Comparison of ENCODE assay signal across 8 cellular contexts in the genomic region with DNA sequence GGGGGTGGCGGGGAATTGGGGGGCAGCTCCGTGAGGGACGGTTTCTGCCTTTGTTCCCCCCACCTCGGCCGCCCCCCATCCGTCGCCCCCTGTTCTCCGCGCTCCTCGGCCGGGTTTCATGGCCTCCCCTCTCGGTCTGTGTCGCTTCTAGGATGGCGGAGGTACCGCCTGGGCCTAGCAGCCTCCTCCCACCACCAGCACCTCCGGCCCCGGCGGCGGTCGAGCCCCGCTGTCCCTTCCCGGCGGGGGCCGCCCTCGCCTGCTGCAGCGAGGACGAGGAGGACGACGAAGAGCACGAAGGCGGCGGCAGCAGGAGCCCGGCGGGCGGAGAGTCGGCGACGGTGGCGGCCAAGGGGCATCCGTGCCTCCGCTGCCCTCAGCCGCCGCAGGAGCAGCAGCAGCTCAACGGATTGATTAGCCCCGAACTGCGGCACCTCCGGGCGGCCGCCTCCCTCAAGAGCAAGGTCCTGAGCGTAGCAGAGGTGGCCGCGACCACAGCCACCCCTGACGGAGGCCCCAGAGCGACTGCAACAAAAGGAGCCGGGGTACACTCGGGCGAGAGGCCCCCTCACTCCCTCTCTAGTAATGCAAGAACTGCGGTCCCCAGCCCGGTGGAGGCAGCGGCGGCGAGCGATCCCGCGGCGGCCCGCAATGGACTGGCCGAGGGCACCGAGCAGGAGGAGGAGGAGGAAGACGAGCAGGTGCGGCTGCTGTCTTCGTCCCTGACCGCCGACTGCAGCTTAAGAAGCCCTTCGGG. TPM values are rescaled to one million over a fixed set of nuclear protein-coding genes. Genes with fewer than 3 reads are reported as not detected.
DNase-seq lines count a peak whose midpoint lies in the region; TF ChIP-seq lines count a peak whose summit lies in the region.

No MANE protein-coding gene starts in this region.

- H3K79me2 ChIP-seq in MM.1S (ENCODE audit: low read length), result peaks cover 25% of the 10 kb centered on the region

- peak overlapping the region; percentile 83 for H3K4me3 Mint-ChIP-seq in endodermal cell

- H3K27me3 ChIP-seq in MM.1S (replicated peaks; ENCODE audit: insufficient read depth, low read length), result no peaks in the 10 kb centered on the region
- H3K27me3 ChIP-seq in endodermal cell (ENCODE audit: control insufficient read depth, insufficient read depth, low read length, poor library complexity, severe bottlenecking), result no peaks in the 10 kb centered on the region
- H3K27me3 ChIP-seq in stomach smooth muscle (ENCODE audit: control insufficient read depth in 1 of 2, insufficient read depth in 2 of 2, low read length in 2 of 2), result no peaks in the 10 kb centered on the region

- peaks cover 5% of the 10 kb centered on the region for H3K27me3 Mint-ChIP-seq in endodermal cell (ENCODE audit: insufficient read depth)

- H3K36me3 ChIP-seq in HEK293 (ENCODE audit: control insufficient read depth in 2 of 2, insufficient read depth in 1 of 2, low read length in 2 of 2) (peaks cover 6 to 17% of the 10 kb centered on the region in 2 experiments), MM.1S (replicated peaks; ENCODE audit: insufficient read depth, low read length) (no peaks in the 10 kb centered on the region), endodermal cell (ENCODE audit: control insufficient read depth, insufficient read depth, low read length) (peaks cover 23% of the 10 kb centered on the region), stomach smooth muscle (ENCODE audit: control insufficient read depth in 2 of 2, insufficient read depth in 2 of 2, low read length in 2 of 2) (no peaks in the 10 kb centered on the region)

- no peaks in the 10 kb centered on the region for H3K9me3 Mint-ChIP-seq in endodermal cell

- peak overlapping the region; percentile 74; the same call in 1 of the 2 replicates for H3K9ac ChIP-seq in MM.1S (ENCODE audit: low read length)
- H3K9ac ChIP-seq in endodermal cell (ENCODE audit: extremely low read depth, low read length, poor library complexity, severe bottlenecking), result peak overlapping the region; percentile 33
- H3K9ac ChIP-seq in stomach smooth muscle (ENCODE audit: low read length in 2 of 2), result peak overlapping the region; percentile 73 to 75

- H3K4me3 ChIP-seq in HEK293 (ENCODE audit: low read depth, low read length) (peak overlapping the region; percentile 94), MM.1S (ENCODE audit: low read length) (peak overlapping the region; percentile 72), endodermal cell (ENCODE audit: low read length) (peak overlapping the region; percentile 90), stomach smooth muscle (ENCODE audit: low read length in 2 of 2) (peak overlapping the region; percentile 82 to 94)

- peak overlapping the region; percentile 54 for H3K4me2 ChIP-seq in MM.1S (ENCODE audit: low read depth, low read length)

- H3K27ac ChIP-seq in HEK293 (ENCODE audit: extremely low read depth, low read depth, low read length) (peak overlapping the region; percentile 89), MM.1S (ENCODE audit: low read length) (peak overlapping the region; percentile 76; the same call in 1 of the 2 replicates), endodermal cell (ENCODE audit: low read depth, low read length) (peak overlapping the region; percentile 45), stomach smooth muscle (ENCODE audit: low read length) (peak overlapping the region; percentile 42)

- DNase-seq in DMS 273 (lab: John Stamatoyannopoulos, UW; ENCODE audit: unreplicated experiment) (peak; percentile 66), DMS 273 treated with DMSO at 0.1 percent for 48 hours (lab: John Stamatoyannopoulos, UW) (no peak), MM.1S (peak; percentile 11), endodermal cell (peak; percentile 80), mucosa of gallbladder (ENCODE audit: low spot score) (peak; percentile 15)
- DNase-seq in activated CD4-positive, alpha-beta T cell treated with anti-CD3 and anti-CD28 coated beads, Interleukin-2, amount 50 U/mL, for 48 hours, result peak; percentile 38 to 45

- peaks cover 8% of the 10 kb centered on the region; the same call in 1 of the 2 replicates for H3F3A ChIP-seq in MM.1S (ENCODE audit: insufficient read depth, low read length)

- H3K36me3 Mint-ChIP-seq in endodermal cell (ENCODE audit: low read depth), result peaks cover 18% of the 10 kb centered on the region

- POLR2A ChIA-PET in HEK293 (lab: Yijun Ruan, JAX), result interaction anchor here (0.6 to 1.3 kb wide), 4 partner anchors 9 to 31 kb away, joined by 3 read pairs; no protein-coding TSS in a partner anchor

- H2AFZ ChIP-seq in MM.1S (ENCODE audit: low read length), result 0 out of 2 replicates have a peak overlapping the region, but pooled peaks have one; percentile 42

- no peaks in the 10 kb centered on the region for H3K9me2 ChIP-seq in MM.1S (replicated peaks; ENCODE audit: insufficient read depth, low read length)

- no peaks in the 10 kb centered on the region for H4K20me1 ChIP-seq in MM.1S (ENCODE audit: insufficient read depth, low read length)

- no peak for TF ChIP-seq CTCF in HEK293 (tag by site-specific recombination; IDR thresholded peaks at IDR 0.05)
- no peak for TF ChIP-seq CTCF in MM.1S (IDR thresholded peaks at IDR 0.05; ENCODE audit: low read length)
- no peak for TF ChIP-seq CTCF in endodermal cell (conservative IDR thresholded peaks at IDR 0.05)

- H3K27ac Mint-ChIP-seq in endodermal cell, result no peak overlapping the region

- H3K4me1 ChIP-seq in HEK293 (ENCODE audit: control insufficient read depth, insufficient read depth, low read length) (peaks cover 12% of the 10 kb centered on the region), MM.1S (ENCODE audit: low read length) (peaks cover 2% of the 10 kb centered on the region; the same call in 1 of the 2 replicates), endodermal cell (ENCODE audit: control insufficient read depth, insufficient read depth, low read length) (peaks cover 9% of the 10 kb centered on the region), stomach smooth muscle (ENCODE audit: control insufficient read depth, insufficient read depth, low read length) (no peaks in the 10 kb centered on the region)

- 0% methylated on average over 12 to 75 of the region's 75 CpGs for WGBS in endodermal cell (ENCODE audit: insufficient coverage in 1 of 2, insufficient read length in 1 of 2), 2 experiments

- CTCF ChIA-PET in HEK293 (lab: Yijun Ruan, JAX), result interaction anchor here (0.7 kb wide), 1 partner anchor 523 kb away, joined by 3 read pairs; no protein-coding TSS in a partner anchor

- H3K4me1 Mint-ChIP-seq in endodermal cell, result peaks cover 33% of the 10 kb centered on the region

- H3K9me3 ChIP-seq in HEK293 (ENCODE audit: control insufficient read depth, insufficient read depth, low read depth, low read length) (no peaks in the 10 kb centered on the region), MM.1S (replicated peaks; ENCODE audit: insufficient read depth, low read length) (no peaks in the 10 kb centered on the region), endodermal cell (ENCODE audit: control insufficient read depth, low read length) (no peaks in the 10 kb centered on the region), stomach smooth muscle (ENCODE audit: control insufficient read depth in 2 of 2, low read length in 2 of 2) (no peaks in the 10 kb centered on the region)

TF ChIP-seq in HEK293, 187 proteins besides CTCF, POLR2A, EP300 and RAD21 (continues in another document):
- TF ChIP-seq PRDM2 (tag by site-specific recombination; IDR thresholded peaks at IDR 0.05; ENCODE audit: borderline replicate concordance), result no peak

RNA-seq across cellular contexts. Expression of gene NAA30, which starts 0.6 kb away (rescaled TPM):
- 10 to 100 TPM; 23.0 to 26.0 TPM for total RNA-seq in endodermal cell
- polyA plus RNA-seq in endodermal cell (2013, experiment 1 of 2), result 17.4 TPM
- polyA plus RNA-seq in endodermal cell (2013, experiment 2 of 2), result 12.8 TPM
- total RNA-seq in mucosa of gallbladder, result 17.8 TPM
